11 cellular contexts compared by ENCODE assay signal in the genomic region with DNA sequence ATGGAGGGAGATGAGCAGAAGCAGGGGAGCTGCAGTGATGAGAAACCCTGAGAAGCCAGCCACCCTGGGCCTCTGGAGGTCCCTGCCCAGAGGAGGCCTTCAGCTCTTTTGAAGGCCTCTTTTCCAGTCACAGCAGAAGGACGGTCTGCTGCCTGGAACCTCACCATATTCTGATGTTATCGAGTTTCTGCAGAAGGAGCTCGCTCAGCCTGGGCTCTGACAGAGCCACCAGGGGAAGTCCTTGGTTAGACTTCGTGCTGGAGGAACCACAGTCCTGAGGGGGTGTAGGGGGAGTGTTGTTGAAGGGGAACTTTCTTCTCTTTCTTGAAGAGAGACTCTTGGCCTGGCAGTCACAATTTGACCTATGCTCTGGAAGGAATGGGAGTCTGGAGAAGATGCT. TPM values are rescaled to one million over a fixed set of nuclear protein-coding genes. Genes with fewer than 3 reads are reported as not detected.
DNase-seq lines count a peak whose midpoint lies in the region; ATAC-seq, FAIRE-seq and TF ChIP-seq lines count a peak whose summit lies in the region.
"Had no signal": no experiment of that assay in that cellular context is flagged by ENCODE, and none has a peak within 500 bp of the region (broad histone marks: within the 10 kb centered on the region; RNA-seq: fewer than 3 reads in every experiment).

No MANE protein-coding gene starts in this region.

- no peaks in the 10 kb centered on the region for H4K20me1 ChIP-seq in GM12878 (ENCODE audit: control insufficient read depth, insufficient read depth)

- POLR2A ChIA-PET in GM12878 (lab: Charles Lee) = interaction anchor here (0.9 to 16.2 kb wide), 7 partner anchors 10 to 72 kb away, joined by 3 to 385 read pairs (median 7); a partner anchor contains a TSS

- H3K79me2 ChIP-seq in GM12878 (ENCODE audit: control insufficient read depth, insufficient read depth, low read length) = no peaks in the 10 kb centered on the region; the same call in 1 of the 2 replicates

- no peak overlapping the region for H2AK5ac ChIP-seq in mesenchymal stem cell (ENCODE audit: low read length, severe bottlenecking)

- peak; percentile 28 for DNase-seq in stimulated activated naive CD4-positive, alpha-beta T cell treated with Interleukin-2 at 50 U/mL for 16 hours (lab: John Stamatoyannopoulos, UW)
- DNase-seq in stimulated activated naive CD4-positive, alpha-beta T cell (lab: John Stamatoyannopoulos, UW) = no peak
- DNase-seq in Kasumi-1 (lab: John Stamatoyannopoulos, UW) = peak; percentile 73 to 78
- no peak for DNase-seq in GM12878 (ENCODE audit: low read depth, low spot score)
- no peak for DNase-seq in Ammon's horn (ENCODE audit: low spot score)
- DNase-seq in mesenchymal stem cell = no peak
- DNase-seq in dedifferentiated amniotic fluid mesenchymal stem cell (ENCODE audit: extremely low spot score) = no peak
- DNase-seq in foreskin melanocyte = no peak
- DNase-seq: C1 segment of cervical spinal cord, dorsolateral prefrontal cortex, heart right ventricle had no signal

- no peak overlapping the region for H2BK5ac ChIP-seq in mesenchymal stem cell (ENCODE audit: low read depth, low read length, poor library complexity, severe bottlenecking)

- H2BK12ac ChIP-seq in mesenchymal stem cell (ENCODE audit: low read length in 2 of 2) = no peak overlapping the region

- no peak overlapping the region for H2BK15ac ChIP-seq in mesenchymal stem cell (ENCODE audit: low read depth, poor library complexity, severe bottlenecking)

- no peak overlapping the region for H4K8ac ChIP-seq in mesenchymal stem cell (ENCODE audit: low read length)

- TF ChIP-seq POLR2A in GM12878 (IDR thresholded peaks at IDR 0.05; ENCODE audit: low read depth, low read length) = no peak

- H3K27ac ChIP-seq in GM12878 (ENCODE audit: control insufficient read depth, insufficient read depth) = peak overlapping the region; percentile 54
- H3K27ac ChIP-seq in mesenchymal stem cell (ENCODE audit: low read length, poor library complexity, severe bottlenecking) = no peak overlapping the region
- H3K27ac ChIP-seq: dorsolateral prefrontal cortex, heart right ventricle had no signal

- H3K27me3 ChIP-seq in GM12878 (replicated peaks in 1 of 2; ENCODE audit: control insufficient read depth in 2 of 2, insufficient read depth in 2 of 2, low read length in 1 of 2) (no peaks in the 10 kb centered on the region), mesenchymal stem cell (ENCODE audit: control insufficient read depth in 1 of 2, insufficient read depth in 1 of 2, low read length in 2 of 2) (no peaks in the 10 kb centered on the region)
- H3K27me3 ChIP-seq: dorsolateral prefrontal cortex, heart right ventricle had no signal

- H3K36me3 ChIP-seq in GM12878 (ENCODE audit: control insufficient read depth in 2 of 2, insufficient read depth in 2 of 2, low read length in 1 of 2) (no peaks in the 10 kb centered on the region), mesenchymal stem cell (ENCODE audit: control insufficient read depth in 1 of 2, insufficient read depth in 2 of 2, low read depth in 1 of 2, low read length in 2 of 2) (no peaks in the 10 kb centered on the region)
- H3K36me3 ChIP-seq: heart right ventricle had no signal

- SMC1A ChIA-PET in GM12878 (lab: Charles Lee; ENCODE audit: uncharacterized antibody, unreplicated experiment) = interaction anchor here (0.8 to 16.1 kb wide), 16 partner anchors 8 to 193 kb away, joined by 3 to 619 read pairs (median 4); a partner anchor contains a TSS

- H3K4me3 ChIP-seq in GM12878 = no peak overlapping the region
- H3K4me3 ChIP-seq in mesenchymal stem cell (ENCODE audit: insufficient read depth in 1 of 2, low read depth in 1 of 2, low read length in 2 of 2) = no peak overlapping the region
- H3K4me3 ChIP-seq: dorsolateral prefrontal cortex, heart right ventricle had no signal

- H3K23ac ChIP-seq in mesenchymal stem cell (ENCODE audit: low read length in 2 of 2) = no peak overlapping the region

- 0 out of 4 replicates have a peak, but pooled peaks of 1 of the 2 experiments have one; percentile 25 for TF ChIP-seq EP300 in GM12878 (IDR thresholded peaks at IDR 0.05; ENCODE audit: borderline replicate concordance in 1 of 2, control insufficient read depth in 1 of 2, low read depth in 2 of 2, low read length in 2 of 2)

- BruUV-seq in GM12878 (replicated peaks; lab: Mats Ljungman, UMichigan) = no TSS peak

- no peak overlapping the region for H3K4ac ChIP-seq in mesenchymal stem cell (ENCODE audit: low read depth in 1 of 2, low read length in 2 of 2)

- no peak overlapping the region for H4K91ac ChIP-seq in mesenchymal stem cell (ENCODE audit: low read length)

- 11% methylated on average over 4 of the region's 4 CpGs for WGBS in GM12878 (ENCODE audit: insufficient coverage, insufficient replicate concordance, low lambda C conversion rate, missing lambda C conversion rate)
- WGBS in mesenchymal stem cell = 86% methylated on average over 4 of the region's 4 CpGs

- no peak overlapping the region for H2BK120ac ChIP-seq in mesenchymal stem cell (ENCODE audit: low read depth, low read length)

- FAIRE-seq in GM12878 (lab: Jason Lieb, UNC) = no peak

- H2AFZ ChIP-seq in GM12878 (ENCODE audit: control insufficient read depth, low read depth, low read length) = peak overlapping the region; percentile 66
- H2AFZ ChIP-seq in mesenchymal stem cell (ENCODE audit: low read depth, low read length) = no peak overlapping the region

- TF ChIP-seq RAD21 in GM12878 (IDR thresholded peaks at IDR 0.05; ENCODE audit: insufficient read depth, low read depth, low read length) = peak; percentile 41

- in situ Hi-C loops in GM12878 (cut with MboI) = no loop called here

- H3K4me1 ChIP-seq in GM12878 (ENCODE audit: control insufficient read depth, insufficient read depth, low read length) = peaks cover 65% of the 10 kb centered on the region
- H3K4me1 ChIP-seq in mesenchymal stem cell (ENCODE audit: control insufficient read depth, insufficient read depth, low read depth, low read length) = no peaks in the 10 kb centered on the region

- H3K18ac ChIP-seq in mesenchymal stem cell (ENCODE audit: low read depth in 1 of 2, low read length in 2 of 2) = no peak overlapping the region

- no peak overlapping the region for H3K14ac ChIP-seq in mesenchymal stem cell (ENCODE audit: low read length in 2 of 2)

- intact Hi-C loops in GM12878 (cut with micrococcal nuclease; ENCODE audit: unreplicated experiment) = loop anchor here (5.0 to 10.0 kb wide), 2 partner anchors 48 to 165 kb away; a partner anchor contains a TSS

- peak overlapping the region; percentile 30 for H3K9ac ChIP-seq in GM12878 (ENCODE audit: control insufficient read depth, insufficient read depth, low read length)
- H3K9ac ChIP-seq in mesenchymal stem cell (ENCODE audit: low read length) = no peak overlapping the region

- TF ChIP-seq CTCF in GM12878 (IDR thresholded peaks at IDR 0.05 in 2 of 3, conservative IDR thresholded peaks at IDR 0.05 in 1 of 3; ENCODE audit: control insufficient read depth in 2 of 3, extremely low read depth in 1 of 3, insufficient read depth in 1 of 3, low read depth in 3 of 3, low read length in 3 of 3) = no peak

- peak overlapping the region; percentile 55; the same call in 1 of the 2 replicates for H3K4me2 ChIP-seq in GM12878 (ENCODE audit: control insufficient read depth, insufficient read depth)
- no peak overlapping the region for H3K4me2 ChIP-seq in mesenchymal stem cell (ENCODE audit: low read length, poor library complexity, severe bottlenecking)

- H3K9me3 ChIP-seq in GM12878 (replicated peaks; ENCODE audit: control insufficient read depth, insufficient read depth, low read length) = no peaks in the 10 kb centered on the region
- no peaks in the 10 kb centered on the region for H3K9me3 ChIP-seq in mesenchymal stem cell (ENCODE audit: control insufficient read depth, low read length)
- H3K9me3 ChIP-seq: heart right ventricle had no signal

- CTCF ChIA-PET in GM12878 (lab: Yijun Ruan, JAX) = interaction anchor here (0.6 to 19.8 kb wide), 11 partner anchors 9 to 80 kb away, joined by 3 to 520 read pairs (median 5); a partner anchor contains a TSS

- peak; percentile 43 for ATAC-seq in GM12878
- ATAC-seq: heart right ventricle had no signal

- H3K79me1 ChIP-seq in mesenchymal stem cell (replicated peaks; ENCODE audit: low read length, poor library complexity, severe bottlenecking) = no peaks in the 10 kb centered on the region

- RAD21 ChIA-PET in GM12878 (lab: Charles Lee; ENCODE audit: unreplicated experiment) = interaction anchor here (1.3 to 18.1 kb wide), 11 partner anchors 9 to 557 kb away, joined by 3 to 645 read pairs (median 10); a partner anchor contains a TSS

TF ChIP-seq in GM12878, 131 proteins besides CTCF, POLR2A, EP300 and RAD21 (continues in another document):
- TF ChIP-seq, protein P1, sequence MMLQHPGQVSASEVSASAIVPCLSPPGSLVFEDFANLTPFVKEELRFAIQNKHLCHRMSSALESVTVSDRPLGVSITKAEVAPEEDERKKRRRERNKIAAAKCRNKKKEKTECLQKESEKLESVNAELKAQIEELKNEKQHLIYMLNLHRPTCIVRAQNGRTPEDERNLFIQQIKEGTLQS (IDR thresholded peaks at IDR 0.05; ENCODE audit: borderline replicate concordance, extremely low read depth, low read depth, low read length) = no peak
- TF ChIP-seq ATF7 (IDR thresholded peaks at IDR 0.05; ENCODE audit: low read depth) = no peak
- no peak for TF ChIP-seq HDAC6 (IDR thresholded peaks at IDR 0.05; ENCODE audit: unreplicated experiment)

RNA-seq across cellular contexts. Expression of a gene that starts 25.1 kb away (rescaled TPM):
- 55.3 and 58.4 TPM in 2 replicates for total RNA-seq in GM12878 (2013; cell fraction: nucleolus; rRNA removed)
- 153 and 158 TPM in 2 replicates for total RNA-seq in GM12878 (2014; rRNA removed)
- total RNA-seq in GM12878 (2014; rRNA removed; fragmentation: Illumina TruSeq; extraction: Trizol) = 94.0 and 99.6 TPM in 2 replicates
- 99.8 and 107 TPM in 2 replicates for total RNA-seq in GM12878 (2021)
- 105 TPM for polyA plus RNA-seq in GM12878 (2011; ENCODE audit: low read depth)
- polyA plus RNA-seq in GM12878 (2011; rRNA removed) = 53.9 and 98.3 TPM in 2 replicates
- polyA plus RNA-seq in GM12878 (2011; cell fraction: cytosol; rRNA removed) = 136 and 190 TPM in 2 replicates
- 87.8 and 92.3 TPM in 2 replicates for polyA plus RNA-seq in GM12878 (2011; cell fraction: nucleus; rRNA removed)
- 86.3 and 91.1 TPM in 2 replicates for polyA plus RNA-seq in GM12878 (2012)
- 30.7 and 93.4 TPM in 2 replicates for polyA plus RNA-seq in GM12878 (2014; fragmentation: Illumina TruSeq; extraction: Trizol)
- 10 to 100 TPM in 1 of 2 experiments, 1 to 10 TPM in 1; 10.0 to 30.9 TPM for polyA plus RNA-seq in GM12878 (2014; fragmentation: Nextera tagmentation; extraction: Ambion mirVana)
- polyA plus RNA-seq in GM12878 (2014; rRNA removed) = 147 and 176 TPM in 2 replicates
- polyA plus RNA-seq in GM12878 (2016; fragmentation: Nextera tagmentation; extraction: Ambion mirVana) = 100 to 1,000 TPM; 133 to 154 TPM
- 18.5 and 50.6 TPM in 2 replicates for polyA minus RNA-seq in GM12878 (2011; rRNA and poly(A)+ RNA removed)
- polyA minus RNA-seq in GM12878 (2011; cell fraction: cytosol; rRNA and poly(A)+ RNA removed) = 21.5 and 22.8 TPM in 2 replicates
- 22.0 and 37.2 TPM in 2 replicates for polyA minus RNA-seq in GM12878 (2011; cell fraction: nucleus; rRNA and poly(A)+ RNA removed)
- polyA plus RNA-seq in mesenchymal stem cell (2013, experiment 1 of 2) = not detected
- 0.04 TPM for polyA plus RNA-seq in mesenchymal stem cell (2013, experiment 2 of 2)

Comparison
In these comparisons a context has a peak if more than half of its experiments do, and no peak if none do; other contexts are left out.
1. DNase-seq: peak in stimulated activated naive CD4-positive, alpha-beta T cell treated with Interleukin-2 at 50 U/mL for 16 hours (single experiment) and Kasumi-1 (2 of 2); none in stimulated activated naive CD4-positive, alpha-beta T cell (0 of 6), GM12878 (single experiment), Ammon's horn (single experiment), mesenchymal stem cell (single experiment), dedifferentiated amniotic fluid mesenchymal stem cell (single experiment) and foreskin melanocyte (single experiment).